Comparison of ENCODE assay signal across 8 cellular contexts in genomic region chr4:78656968-78657445, GRCh38.
A peak's percentile ranks its signal among the peaks of the same experiment; 100 is the strongest.
DNase-seq lines count a peak whose midpoint lies in the region; ATAC-seq and TF ChIP-seq lines count a peak whose summit lies in the region.

No MANE protein-coding gene starts in this region.

- intact Hi-C loops in dorsolateral prefrontal cortex (cut with DNase I) = no loop called here

- no peak for ATAC-seq in GM18861 (IDR thresholded peaks at IDR 0.05; ENCODE audit: unreplicated experiment)

- no peak for TF ChIP-seq CTCF in dorsolateral prefrontal cortex (IDR thresholded peaks at IDR 0.05 in 54 of 56, conservative IDR thresholded peaks at IDR 0.05 in 2 of 56; ENCODE audit: low read depth in 1 of 56, partially characterized antibody in 56 of 56)

- peaks cover 0 to 8% (median 0%) of the 10 kb centered on the region in 45 donors for H3K27me3 ChIP-seq in dorsolateral prefrontal cortex

- DNase-seq in activated CD8-positive, alpha-beta memory T cell treated with anti-CD3 and anti-CD28 coated beads for 24 hours = peak; percentile 65
- DNase-seq in activated CD8-positive, alpha-beta memory T cell treated with anti-CD3 and anti-CD28 coated beads, Interleukin-2, amount 50 U/mL, for 4 hours = no peak
- DNase-seq in NOMO-1 (lab: John Stamatoyannopoulos, UW; ENCODE audit: unreplicated experiment in 2 of 2) = peak; percentile 47 to 66
- DNase-seq in dorsolateral prefrontal cortex = no peak
- peak in 4 of 6 experiments; percentile 1 to 46 (median 20) for DNase-seq in stimulated activated naive CD4-positive, alpha-beta T cell (lab: John Stamatoyannopoulos, UW)
- DNase-seq in dedifferentiated amniotic fluid mesenchymal stem cell (ENCODE audit: extremely low spot score) = no peak
- no peak for DNase-seq in putamen (ENCODE audit: low spot score)

- H3K27ac ChIP-seq in dorsolateral prefrontal cortex = peak overlapping the region in 31 of 59 donors; percentile 1 to 71 (median 42)

- no peak overlapping the region for H3K4me3 ChIP-seq in dorsolateral prefrontal cortex

Comparison
In these comparisons a context has a peak if more than half of its experiments do, and no peak if none do; other contexts are left out.
1. DNase-seq: peak in activated CD8-positive, alpha-beta memory T cell treated with anti-CD3 and anti-CD28 coated beads for 24 hours (single experiment), NOMO-1 (2 of 2) and stimulated activated naive CD4-positive, alpha-beta T cell (4 of 6); none in activated CD8-positive, alpha-beta memory T cell treated with anti-CD3 and anti-CD28 coated beads, Interleukin-2, amount 50 U/mL, for 4 hours (single experiment), dorsolateral prefrontal cortex (0 of 10), dedifferentiated amniotic fluid mesenchymal stem cell (single experiment) and putamen (single experiment).